18 cellular contexts compared by ENCODE assay signal in genomic region chr16:3030128-3030871, GRCh38. TPM values are rescaled to one million over a fixed set of nuclear protein-coding genes. Genes with fewer than 3 reads are reported as not detected.
DNase-seq lines count a peak whose midpoint lies in the region; ATAC-seq and TF ChIP-seq lines count a peak whose summit lies in the region.
"Had no signal": no experiment of that assay in that cellular context is flagged by ENCODE, and none has a peak within 500 bp of the region (broad histone marks: within the 10 kb centered on the region; RNA-seq: fewer than 3 reads in every experiment).

No MANE protein-coding gene starts in this region.

- no peak overlapping the region for H4K91ac ChIP-seq in H9 (ENCODE audit: insufficient read length, low read depth, low read length)

- no peak overlapping the region for H2BK15ac ChIP-seq in H9 (ENCODE audit: low read depth, low read length)

- H4K5ac ChIP-seq in H9 (ENCODE audit: insufficient read length, low read depth, low read length), result no peak overlapping the region

- H3K4me2 ChIP-seq in H9 (ENCODE audit: insufficient read depth, insufficient read length, low read length), result no peak overlapping the region

- H3K14ac ChIP-seq in H9 (ENCODE audit: insufficient read depth, low read length), result no peak overlapping the region

- H3K4me1 ChIP-seq in SJCRH30, result peaks cover 25% of the 10 kb centered on the region
- no peaks in the 10 kb centered on the region for H3K4me1 ChIP-seq in H9 (ENCODE audit: insufficient read depth, low read length)
- H3K4me1 ChIP-seq: SJSA1, testis had no signal

- H3K4me3 ChIP-seq in SJCRH30, result no peak overlapping the region
- H3K4me3 ChIP-seq: SJSA1, testis had no signal

- no peaks in the 10 kb centered on the region for H3K36me3 ChIP-seq in SJCRH30

- no peak overlapping the region for H2BK20ac ChIP-seq in H9 (ENCODE audit: low read depth, low read length, poor library complexity, severe bottlenecking)

- intact Hi-C loops in dendritic cell treated with granulocyte-macrophage colony-stimulating factor and Interleukin-4, amounts not matched to agents 40 ng/mL and 50 ng/mL, for 4 days (cut with micrococcal nuclease), result no loop called here

- H3K4me3 Mint-ChIP-seq in activated naive CD4-positive, alpha-beta T cell treated with anti-CD3 and anti-CD28 coated beads, Interleukin-2, amount 50 U/mL, for 24 hours, result peak overlapping the region; percentile 53
- H3K4me3 Mint-ChIP-seq in dendritic cell treated with granulocyte-macrophage colony-stimulating factor and Interleukin-4, amounts not matched to agents 40 ng/mL and 50 ng/mL, for 4 days, result no peak overlapping the region
- peak overlapping the region; percentile 81 for H3K4me3 Mint-ChIP-seq in stimulated activated effector memory CD8-positive, alpha-beta T cell treated with anti-CD3 and anti-CD28 coated beads, Interleukin-12 subunit alpha, Interleukin-12 subunit beta, amount 100 ng/mL, for 72 hours
- peak overlapping the region in 1 of 2 experiments; percentile 2; a peak in 2 of 5 replicates for H3K4me3 Mint-ChIP-seq in H9

- no CpG with 5 or more reads among the region's 19 CpGs for WGBS in H9 (ENCODE audit: extremely low coverage, insufficient read length, low lambda C conversion rate)

- no peak overlapping the region for H3K56ac ChIP-seq in H9 (ENCODE audit: insufficient read length, low read depth, low read length)

- H3K27me3 Mint-ChIP-seq in activated naive CD4-positive, alpha-beta T cell treated with anti-CD3 and anti-CD28 coated beads, Interleukin-2, amount 50 U/mL, for 24 hours, result peaks cover 33% of the 10 kb centered on the region
- peaks cover 70% of the 10 kb centered on the region for H3K27me3 Mint-ChIP-seq in dendritic cell treated with granulocyte-macrophage colony-stimulating factor and Interleukin-4, amounts not matched to agents 40 ng/mL and 50 ng/mL, for 4 days
- H3K27me3 Mint-ChIP-seq in H9 (ENCODE audit: low read depth), result peaks cover 17% of the 10 kb centered on the region

- ATAC-seq in stimulated activated effector memory CD8-positive, alpha-beta T cell treated with anti-CD3 and anti-CD28 coated beads, Interleukin-12 subunit alpha, Interleukin-12 subunit beta, amount 100 ng/mL, for 72 hours, result no peak
- ATAC-seq in HG02981 (IDR thresholded peaks at IDR 0.05; ENCODE audit: unreplicated experiment), result no peak

- H2BK5ac ChIP-seq in H9 (ENCODE audit: insufficient read length, low read length), result no peak overlapping the region

- H3K23ac ChIP-seq in H9 (ENCODE audit: insufficient read length, low read depth, low read length), result no peak overlapping the region

- H3K18ac ChIP-seq in H9 (ENCODE audit: insufficient read length, low read depth, low read length), result no peak overlapping the region

- H3K79me2 ChIP-seq in H9 (ENCODE audit: insufficient read depth, low read length), result no peaks in the 10 kb centered on the region

- H2BK120ac ChIP-seq in H9 (ENCODE audit: low read depth, low read length, poor library complexity, severe bottlenecking), result no peak overlapping the region

- peaks cover 2% of the 10 kb centered on the region for H3K36me3 Mint-ChIP-seq in activated naive CD4-positive, alpha-beta T cell treated with anti-CD3 and anti-CD28 coated beads, Interleukin-2, amount 50 U/mL, for 24 hours
- peaks cover 27% of the 10 kb centered on the region for H3K36me3 Mint-ChIP-seq in dendritic cell treated with granulocyte-macrophage colony-stimulating factor and Interleukin-4, amounts not matched to agents 40 ng/mL and 50 ng/mL, for 4 days (ENCODE audit: low read depth)
- peaks cover 38% of the 10 kb centered on the region for H3K36me3 Mint-ChIP-seq in stimulated activated effector memory CD8-positive, alpha-beta T cell treated with anti-CD3 and anti-CD28 coated beads, Interleukin-12 subunit alpha, Interleukin-12 subunit beta, amount 100 ng/mL, for 72 hours
- H3K36me3 Mint-ChIP-seq in H9 (ENCODE audit: insufficient read depth in 1 of 3, low read depth in 3 of 3), result peaks cover 11 to 37% (median 34%) of the 10 kb centered on the region in 3 experiments; a peak in 6 of 7 replicates

- no peaks in the 10 kb centered on the region for H3K23me2 ChIP-seq in H9 (ENCODE audit: insufficient read length, low read depth, low read length, poor library complexity, severe bottlenecking)

- H4K8ac ChIP-seq in H9 (replicated peaks; ENCODE audit: insufficient read length, low read depth, low read length), result no peak overlapping the region

- no peaks in the 10 kb centered on the region for H3K9me3 ChIP-seq in SJCRH30 (replicated peaks)
- H3K9me3 ChIP-seq in H9 (ENCODE audit: control insufficient read depth, low read depth, low read length), result no peaks in the 10 kb centered on the region
- H3K9me3 ChIP-seq: SJSA1, testis had no signal

- H2AK5ac ChIP-seq in H9 (ENCODE audit: insufficient read length, low read length), result no peak overlapping the region

- no peaks in the 10 kb centered on the region for H3K9me3 Mint-ChIP-seq in activated naive CD4-positive, alpha-beta T cell treated with anti-CD3 and anti-CD28 coated beads, Interleukin-2, amount 50 U/mL, for 24 hours
- no peaks in the 10 kb centered on the region for H3K9me3 Mint-ChIP-seq in dendritic cell treated with granulocyte-macrophage colony-stimulating factor and Interleukin-4, amounts not matched to agents 40 ng/mL and 50 ng/mL, for 4 days
- no peaks in the 10 kb centered on the region for H3K9me3 Mint-ChIP-seq in stimulated activated effector memory CD8-positive, alpha-beta T cell treated with anti-CD3 and anti-CD28 coated beads, Interleukin-12 subunit alpha, Interleukin-12 subunit beta, amount 100 ng/mL, for 72 hours
- H3K9me3 Mint-ChIP-seq in H9, result no peaks in the 10 kb centered on the region
- H3K9me3 Mint-ChIP-seq: activated naive CD4-positive, alpha-beta T cell treated with anti-CD3 and anti-CD28 coated beads, Interleukin-2, amount 50 U/mL, for 72 hours had no signal

- H3K27me3 ChIP-seq in SJCRH30, result peaks cover 19% of the 10 kb centered on the region
- no peaks in the 10 kb centered on the region for H3K27me3 ChIP-seq in H9 (ENCODE audit: insufficient read depth, low read length)
- H3K27me3 ChIP-seq: testis had no signal

- peaks cover 3% of the 10 kb centered on the region for H4K20me1 ChIP-seq in H9 (ENCODE audit: control insufficient read depth, insufficient read depth, insufficient read length)

- no peak overlapping the region for H3K4ac ChIP-seq in H9 (ENCODE audit: low read depth, low read length)

- no peaks in the 10 kb centered on the region for H3K79me1 ChIP-seq in H9 (ENCODE audit: insufficient read depth, low read depth, low read length, poor library complexity, severe bottlenecking)

- no peak overlapping the region for H3K9ac ChIP-seq in H9 (ENCODE audit: extremely low read depth, insufficient read length, low read length)

- H2AFZ ChIP-seq in H9 (ENCODE audit: low read length), result no peak overlapping the region

- no peak overlapping the region for H3T11ph ChIP-seq in H9 (ENCODE audit: low read length)

- no peak overlapping the region for H3K27ac Mint-ChIP-seq in activated naive CD4-positive, alpha-beta T cell treated with anti-CD3 and anti-CD28 coated beads, Interleukin-2, amount 50 U/mL, for 24 hours
- H3K27ac Mint-ChIP-seq in dendritic cell treated with granulocyte-macrophage colony-stimulating factor and Interleukin-4, amounts not matched to agents 40 ng/mL and 50 ng/mL, for 4 days, result peak overlapping the region; percentile 53
- H3K27ac Mint-ChIP-seq in stimulated activated effector memory CD8-positive, alpha-beta T cell treated with anti-CD3 and anti-CD28 coated beads, Interleukin-12 subunit alpha, Interleukin-12 subunit beta, amount 100 ng/mL, for 72 hours, result no peak overlapping the region
- H3K27ac Mint-ChIP-seq in H9, result no peak overlapping the region

- no peak for DNase-seq in activated naive CD4-positive, alpha-beta T cell (lab: John Stamatoyannopoulos, UW)
- DNase-seq in SJCRH30 (peak; percentile 22 to 25), H9 (no peak)
- no peak for DNase-seq in stimulated activated effector memory CD8-positive, alpha-beta T cell treated with anti-CD3 and anti-CD28 coated beads, Interleukin-12 subunit alpha, Interleukin-12 subunit beta, amount 100 ng/mL, for 72 hours (ENCODE audit: low spot score in 2 of 2)
- no peak for DNase-seq in central memory CD4-positive, alpha-beta T cell
- DNase-seq: effector memory CD4-positive, alpha-beta T cell; hippocampal formation; NCI-H2029; NCI-H510A; testis had no signal

- H3K27ac ChIP-seq in SJCRH30, result no peak overlapping the region
- no peak overlapping the region for H3K27ac ChIP-seq in H9 (ENCODE audit: insufficient read length, low read depth, low read length)
- H3K27ac ChIP-seq: SJSA1, testis had no signal

- H2BK12ac ChIP-seq in H9 (ENCODE audit: insufficient read length, low read depth, low read length), result no peak overlapping the region

- peaks cover 14% of the 10 kb centered on the region for H3K4me1 Mint-ChIP-seq in activated naive CD4-positive, alpha-beta T cell treated with anti-CD3 and anti-CD28 coated beads, Interleukin-2, amount 50 U/mL, for 24 hours
- H3K4me1 Mint-ChIP-seq in dendritic cell treated with granulocyte-macrophage colony-stimulating factor and Interleukin-4, amounts not matched to agents 40 ng/mL and 50 ng/mL, for 4 days (ENCODE audit: low read depth), result peaks cover 81% of the 10 kb centered on the region
- peaks cover 51% of the 10 kb centered on the region for H3K4me1 Mint-ChIP-seq in stimulated activated effector memory CD8-positive, alpha-beta T cell treated with anti-CD3 and anti-CD28 coated beads, Interleukin-12 subunit alpha, Interleukin-12 subunit beta, amount 100 ng/mL, for 72 hours
- H3K4me1 Mint-ChIP-seq in H9, result peaks cover 12 to 32% of the 10 kb centered on the region in 2 experiments

- TF ChIP-seq CTCF in H9 (conservative IDR thresholded peaks at IDR 0.05), result no peak

RNA-seq across cellular contexts. Expression of gene BICDL2, which starts 6.4 kb away (rescaled TPM):
- total RNA-seq in SJCRH30 (2014; rRNA removed; shearing (Covaris generic)), result not detected in 2 replicates
- 13.5 TPM in 2 replicates for total RNA-seq in H9 (2021)
- total RNA-seq: cardiac septum, osteocyte, SJSA1 had no signal

RNA-seq across cellular contexts. Expression of gene THOC6, which starts 6.5 kb away (rescaled TPM):
- 25.5 and 29.4 TPM in 2 replicates for total RNA-seq in SJCRH30 (2014; rRNA removed; shearing (Covaris generic))
- total RNA-seq in H9 (2021), result 65.7 and 68.2 TPM in 2 replicates

RNA-seq across cellular contexts. Expression of gene HCFC1R1, which starts 6.6 kb away (rescaled TPM):
- total RNA-seq in SJCRH30 (2014; rRNA removed; shearing (Covaris generic)), result 16.8 and 18.9 TPM in 2 replicates
- 61.1 and 61.3 TPM in 2 replicates for total RNA-seq in H9 (2021)

RNA-seq across cellular contexts. Expression of gene TNFRSF12A, which starts 10.1 kb away (rescaled TPM):
- total RNA-seq in SJCRH30 (2014; rRNA removed; shearing (Covaris generic)), result 29.0 and 32.1 TPM in 2 replicates
- total RNA-seq in H9 (2021), result 147 and 148 TPM in 2 replicates

RNA-seq across cellular contexts. Expression of gene CLDN6, which starts 12.3 kb away (rescaled TPM):
- not detected in 2 replicates for total RNA-seq in SJCRH30 (2014; rRNA removed; shearing (Covaris generic))
- total RNA-seq in H9 (2021), result 743 and 757 TPM in 2 replicates
- total RNA-seq: activated CD8-positive, alpha-beta memory T cell treated with anti-CD3 and anti-CD28 coated beads for 36 hours; activated naive CD4-positive, alpha-beta T cell treated with anti-CD3 and anti-CD28 coated beads, Interleukin-2, amount 50 U/mL, for 72 hours; SJSA1 had no signal

Comparison
In these comparisons a context has a peak if more than half of its experiments do, and no peak if none do; other contexts are left out.
1. DNase-seq: peak in SJCRH30 (2 of 2); none in activated naive CD4-positive, alpha-beta T cell (0 of 4), stimulated activated effector memory CD8-positive, alpha-beta T cell treated with anti-CD3 and anti-CD28 coated beads, Interleukin-12 subunit alpha, Interleukin-12 subunit beta, amount 100 ng/mL, for 72 hours (0 of 2), central memory CD4-positive, alpha-beta T cell (single experiment) and H9 (single experiment).
2. RNA of gene BICDL2, which starts 6.4 kb away (total RNA-seq): 13.5 TPM in H9; not detected in SJCRH30; every median in the first group is over 10 times any median in the second.